In the genomic region with DNA sequence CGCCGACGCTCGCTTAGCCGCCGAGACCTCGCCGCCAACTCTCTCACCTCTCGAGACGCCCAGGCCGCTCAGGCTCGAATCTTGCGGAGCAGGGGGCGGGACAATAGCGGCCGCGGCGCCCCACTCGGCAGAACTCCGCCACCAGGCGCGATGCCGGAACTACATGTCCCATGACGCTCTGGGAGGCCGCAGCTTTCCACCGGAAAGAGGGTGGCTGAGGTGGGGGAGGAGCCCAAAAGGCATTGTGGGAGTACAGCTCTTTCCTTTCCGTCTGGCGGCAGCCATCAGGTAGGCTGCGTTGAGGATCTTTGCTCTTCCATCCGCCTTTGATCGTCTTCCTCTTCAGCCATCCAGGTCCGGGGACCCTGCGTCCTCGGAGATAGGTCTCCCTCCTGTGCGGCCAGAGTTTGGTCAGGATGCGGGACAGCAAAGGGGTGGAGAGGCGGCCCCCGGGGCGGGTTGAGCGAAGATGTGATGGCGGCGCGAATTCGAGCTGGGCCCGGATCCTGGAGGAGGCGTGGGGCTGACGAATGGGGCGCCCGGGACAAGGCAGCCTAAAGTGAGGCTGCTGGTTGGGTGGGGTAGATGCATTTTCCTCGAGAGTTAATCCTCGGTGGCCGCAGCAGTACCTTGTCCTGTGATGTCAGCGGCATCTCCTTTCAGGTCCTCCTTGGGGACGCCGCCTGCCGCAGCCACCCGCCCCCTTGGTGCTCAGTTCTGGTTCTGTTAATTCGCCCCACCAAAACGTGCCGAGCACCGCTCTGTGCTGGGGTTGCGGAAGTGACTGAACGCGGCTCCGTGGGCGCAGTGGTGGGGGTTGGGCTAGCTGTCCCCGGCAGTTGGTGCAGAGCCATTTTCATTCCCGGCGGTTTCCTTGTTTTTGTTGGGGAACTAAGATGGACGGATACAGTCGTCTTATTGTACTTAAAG, we compare ENCODE assay signal across 8 cellular contexts. TPM values are rescaled to one million over a fixed set of nuclear protein-coding genes. Genes with fewer than 3 reads are reported as not detected.
A peak's percentile ranks its signal among the peaks of the same experiment; 100 is the strongest.
DNase-seq lines count a peak whose midpoint lies in the region; ATAC-seq and TF ChIP-seq lines count a peak whose summit lies in the region.

A gene (minus strand): TSS at position 105 of the 930 bp plus-strand sequence. CDS start 6,086 bp downstream, outside the sequence.
A gene (plus strand): TSS at position 247 of the 930 bp plus-strand sequence. CDS start 728 bp downstream, outside the sequence.

- peak in 1 of 2 donors; percentile 84 for TF ChIP-seq POLR2A in lower leg skin (IDR thresholded peaks at IDR 0.05)

- DNase-seq in CD1c-positive myeloid dendritic cell (ENCODE audit: extremely low spot score), result peak; percentile 98
- peak; percentile 86 for DNase-seq in NCI-H748 treated with DMSO at 0.1 percent for 48 hours (lab: John Stamatoyannopoulos, UW)
- peak; percentile 95 to 97 for DNase-seq in activated CD4-positive, alpha-beta T cell treated with anti-CD3 and anti-CD28 coated beads, Interleukin-2, amount 50 U/mL, for 48 hours
- DNase-seq in dorsolateral prefrontal cortex, result peak; percentile 89 to 97 (median 96)
- DNase-seq in lower leg skin (ENCODE audit: low spot score in 2 of 2), result peak; percentile 96 to 99
- DNase-seq in stimulated activated CD4-positive, alpha-beta T cell treated with anti-CD3 and anti-CD28 coated beads, Interleukin-4, amount 100 ng/mL, for 48 hours (ENCODE audit: low read depth in 2 of 2), result peak; percentile 92 to 95

- H3K4me3 ChIP-seq in dorsolateral prefrontal cortex (peak within 1 kb of the TSS; percentile 64 to 99 (median 91)), lower leg skin (ENCODE audit: low read depth, poor library complexity, severe bottlenecking) (peak within 1 kb of the TSS; percentile 100)

- TF ChIP-seq CTCF in dorsolateral prefrontal cortex (IDR thresholded peaks at IDR 0.05 in 54 of 56, conservative IDR thresholded peaks at IDR 0.05 in 2 of 56; ENCODE audit: low read depth in 1 of 56, partially characterized antibody in 56 of 56), result peak in 55 of 56 donors; percentile 35 to 79 (median 64)
- TF ChIP-seq CTCF in lower leg skin (IDR thresholded peaks at IDR 0.05), result peak in 1 of 3 donors; percentile 74

- H3K27ac ChIP-seq in dorsolateral prefrontal cortex, result peak within 1 kb of the TSS; percentile 58 to 98 (median 92)

- intact Hi-C loops in dorsolateral prefrontal cortex (cut with DNase I) (loop anchor here (1.0 to 10.0 kb wide), 4 partner anchors 28 to 110 kb away; a partner anchor contains a TSS), lower leg skin (cut with DNase I; ENCODE audit: low total_unique reads) (no loop called here)

- H3K27me3 ChIP-seq in dorsolateral prefrontal cortex, result no peaks in the 10 kb centered on the region

- ATAC-seq in GM19372 (IDR thresholded peaks at IDR 0.05; ENCODE audit: low read depth, unreplicated experiment) (peak; percentile 91), HG03558 (IDR thresholded peaks at IDR 0.05; ENCODE audit: extremely low read depth, unreplicated experiment) (peak; percentile 93)

- WGBS in lower leg skin, 2 donors, result 0% methylated on average over 58 to 60 of the region's 71 CpGs

RNA-seq across cellular contexts. Expression of the first gene that starts in this region (rescaled TPM):
- 10 to 100 TPM; 22.5 to 64.8 (median 46.6) TPM for total RNA-seq in dorsolateral prefrontal cortex
- 10 to 100 TPM in 2 of 4 donors, 1 to 10 TPM in 2; 6.6 to 10.5 (median 9.0) TPM for total RNA-seq in lower leg skin

RNA-seq across cellular contexts. Expression of the second gene that starts in this region (rescaled TPM):
- 1,000 to 10,000 TPM in 1 of 120 experiments, 100 to 1,000 TPM in 119; 579 to 1,036 (median 800) TPM for total RNA-seq in dorsolateral prefrontal cortex
- 1,000 to 10,000 TPM; 2,087 to 2,833 (median 2,394) TPM for total RNA-seq in lower leg skin

Comparison
In these comparisons a context has a peak if more than half of its experiments do, and no peak if none do; other contexts are left out.
1. Peak in every context shown above with its lines: DNase-seq, ATAC-seq, H3K4me3 ChIP-seq and H3K27ac ChIP-seq.